In genomic region chr2:70115646-70116442, GRCh38 we compare ENCODE assay signal across 10 cellular contexts. TPM values are rescaled to one million over a fixed set of nuclear protein-coding genes. Genes with fewer than 3 reads are reported as not detected.
A peak's percentile ranks its signal among the peaks of the same experiment; 100 is the strongest.
DNase-seq lines count a peak whose midpoint lies in the region; ATAC-seq, FAIRE-seq and TF ChIP-seq lines count a peak whose summit lies in the region.
"Had no signal": no experiment of that assay in that cellular context is flagged by ENCODE, and none has a peak within 500 bp of the region (broad histone marks: within the 10 kb centered on the region; RNA-seq: fewer than 3 reads in every experiment).

No MANE protein-coding gene starts in this region.

- no peak for FAIRE-seq in frontal cortex (lab: Jason Lieb, UNC)
- FAIRE-seq: endothelial cell of umbilical vein had no signal

- no peaks in the 10 kb centered on the region for H3K27me3 ChIP-seq in dorsolateral prefrontal cortex
- no peaks in the 10 kb centered on the region for H3K27me3 ChIP-seq in breast epithelium

- H3K27ac ChIP-seq in dorsolateral prefrontal cortex (peak overlapping the region in 57 of 59 donors; percentile 4 to 98 (median 71)), breast epithelium (peak overlapping the region in 1 of 2 donors; percentile 45)
- H3K27ac ChIP-seq: 22Rv1 had no signal

- no peaks in the 10 kb centered on the region for H3K9me3 ChIP-seq in breast epithelium

- peak; percentile 55 for ATAC-seq in HG03066 (IDR thresholded peaks at IDR 0.05; ENCODE audit: low read depth, unreplicated experiment)
- peak; percentile 57 for ATAC-seq in stimulated activated naive CD8-positive, alpha-beta T cell treated with anti-CD3 and anti-CD28 coated beads, Interleukin-15, Interleukin-2, amounts not matched to agents 100 U/mL and 50 U/mL, for 24 hours

- H3K4me1 ChIP-seq in breast epithelium, result peaks cover 0 to 4% of the 10 kb centered on the region in 2 donors

- H3K4me3 ChIP-seq in dorsolateral prefrontal cortex, result peak overlapping the region in 2 of 59 donors; percentile 30 to 34
- no peak overlapping the region for H3K4me3 ChIP-seq in breast epithelium

- no peak for TF ChIP-seq POLR2A in breast epithelium (IDR thresholded peaks at IDR 0.05)

- intact Hi-C loops in dorsolateral prefrontal cortex (cut with DNase I), result no loop called here
- intact Hi-C loops in breast epithelium (cut with DNase I; ENCODE audit: low total_unique reads), result no loop called here

- TF ChIP-seq CTCF in dorsolateral prefrontal cortex (IDR thresholded peaks at IDR 0.05 in 54 of 56, conservative IDR thresholded peaks at IDR 0.05 in 2 of 56; ENCODE audit: low read depth in 1 of 56, partially characterized antibody in 56 of 56) (no peak), breast epithelium (IDR thresholded peaks at IDR 0.05) (no peak)

- DNase-seq in DMS153 (lab: John Stamatoyannopoulos, UW) (peak; percentile 13), DMS153 treated with DMSO at 0.1 percent for 48 hours (lab: John Stamatoyannopoulos, UW; ENCODE audit: unreplicated experiment) (no peak), dorsolateral prefrontal cortex (no peak), activated gamma-delta T cell treated with Interleukin-2 at 50 U/mL for 16 hours (no peak), frontal cortex (ENCODE audit: low spot score in 2 of 2) (no peak), breast epithelium (ENCODE audit: low spot score in 2 of 2) (no peak)
- peak; percentile 14 for DNase-seq in stimulated activated naive CD8-positive, alpha-beta T cell treated with anti-CD3 and anti-CD28 coated beads, Interleukin-15, Interleukin-2, amounts not matched to agents 100 U/mL and 50 U/mL, for 24 hours

- no peaks in the 10 kb centered on the region for H3K36me3 ChIP-seq in breast epithelium

RNA-seq across cellular contexts. Expression of gene PCBP1, which starts 28.6 kb away (rescaled TPM):
- 100 to 1,000 TPM; 118 to 237 (median 174) TPM for total RNA-seq in dorsolateral prefrontal cortex
- total RNA-seq in frontal cortex, result 30.6 TPM
- total RNA-seq in breast epithelium, result 100 to 1,000 TPM; 121 to 210 (median 145) TPM

Comparison
In these comparisons a context has a peak if more than half of its experiments do, and no peak if none do; other contexts are left out.
1. DNase-seq: peak in DMS153 (single experiment) and stimulated activated naive CD8-positive, alpha-beta T cell treated with anti-CD3 and anti-CD28 coated beads, Interleukin-15, Interleukin-2, amounts not matched to agents 100 U/mL and 50 U/mL, for 24 hours (single experiment); none in DMS153 treated with DMSO at 0.1 percent for 48 hours (single experiment), dorsolateral prefrontal cortex (0 of 10), activated gamma-delta T cell treated with Interleukin-2 at 50 U/mL for 16 hours (single experiment), frontal cortex (0 of 2) and breast epithelium (0 of 2).